In the genomic region with DNA sequence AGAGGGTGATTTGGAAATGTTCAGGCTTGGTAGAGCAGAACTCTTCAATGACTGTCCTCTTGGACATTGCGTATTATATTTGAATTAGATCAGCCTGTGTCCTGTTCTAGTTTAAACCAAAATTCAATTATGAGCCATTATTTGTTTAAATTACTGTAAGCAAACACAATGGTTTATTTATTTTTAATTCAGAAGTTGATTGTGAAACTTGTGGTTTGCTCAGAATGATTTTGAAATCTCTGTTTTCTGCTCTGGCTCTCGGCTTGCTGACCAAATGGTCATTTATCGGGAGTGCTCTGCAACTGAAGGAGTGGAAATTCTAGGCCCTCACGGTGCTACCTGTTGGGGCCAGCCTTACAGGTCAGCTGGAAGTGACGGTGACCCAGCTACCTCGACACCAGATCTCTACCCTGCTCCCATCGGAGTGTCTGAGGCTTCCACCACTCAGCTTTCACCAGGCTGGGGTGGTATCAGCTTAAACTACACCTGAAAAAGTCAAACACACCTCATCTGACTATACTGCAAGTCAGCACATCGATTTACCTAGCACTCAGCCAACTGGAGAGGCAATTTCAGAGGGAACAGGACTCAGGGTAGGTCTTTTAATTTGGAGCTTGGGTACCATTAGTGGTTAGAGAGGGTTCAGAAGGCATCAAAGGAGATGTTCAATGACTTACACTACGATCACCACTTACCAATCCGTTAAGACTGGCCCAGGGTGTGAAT, we compare ENCODE assay signal across 1 cellular context.
TF ChIP-seq lines count a peak whose summit lies in the region.

No MANE protein-coding gene starts in this region.

TF ChIP-seq in IMR-90, 13 proteins besides CTCF, POLR2A, EP300 and RAD21 (continued from another document):
- TF ChIP-seq, protein P1, sequence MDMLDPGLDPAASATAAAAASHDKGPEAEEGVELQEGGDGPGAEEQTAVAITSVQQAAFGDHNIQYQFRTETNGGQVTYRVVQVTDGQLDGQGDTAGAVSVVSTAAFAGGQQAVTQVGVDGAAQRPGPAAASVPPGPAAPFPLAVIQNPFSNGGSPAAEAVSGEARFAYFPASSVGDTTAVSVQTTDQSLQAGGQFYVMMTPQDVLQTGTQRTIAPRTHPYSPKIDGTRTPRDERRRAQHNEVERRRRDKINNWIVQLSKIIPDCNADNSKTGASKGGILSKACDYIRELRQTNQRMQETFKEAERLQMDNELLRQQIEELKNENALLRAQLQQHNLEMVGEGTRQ (IDR thresholded peaks at IDR 0.05; ENCODE audit: low read depth, low read length), result no peak
